Comparison of ENCODE assay signal across 20 cellular contexts in the genomic region with DNA sequence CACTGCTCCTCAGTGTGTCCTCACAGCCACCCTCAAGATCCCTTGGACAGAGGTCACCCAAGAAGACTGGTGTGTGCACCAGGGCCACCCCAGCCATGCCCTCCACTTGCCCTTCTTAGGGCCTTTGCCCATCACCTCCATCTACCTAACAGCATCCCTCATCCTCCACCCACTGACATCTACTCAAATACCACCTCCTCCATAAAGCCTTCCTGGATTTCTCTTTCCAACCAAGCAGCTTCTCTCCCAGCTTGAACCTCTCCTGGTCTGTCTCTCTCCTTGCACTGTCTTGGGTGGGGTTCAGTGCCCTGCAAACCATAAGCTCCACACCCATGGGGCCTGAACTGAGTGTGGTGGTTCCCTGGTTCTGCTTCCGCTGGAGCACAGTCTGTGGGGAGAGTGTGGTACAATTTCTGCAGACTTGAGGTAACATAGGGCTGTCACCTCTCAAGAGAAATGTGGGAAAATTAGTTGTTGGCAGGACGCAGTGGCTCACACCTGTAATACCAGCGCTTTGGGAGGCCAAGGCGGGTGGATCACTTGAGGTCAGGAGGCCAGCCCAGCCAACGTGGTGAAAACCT. TPM values are rescaled to one million over a fixed set of nuclear protein-coding genes. Genes with fewer than 3 reads are reported as not detected.
"Had no signal": no experiment of that assay in that cellular context is flagged by ENCODE, and none has a peak within 500 bp of the region (broad histone marks: within the 10 kb centered on the region; RNA-seq: fewer than 3 reads in every experiment).

No MANE protein-coding gene starts in this region.

- H3K4me1 ChIP-seq: esophagus squamous epithelium, gastroesophageal sphincter, left ventricle myocardium inferior, spleen, stomach had no signal

- H3K9me3 Mint-ChIP-seq: dendritic cell treated with granulocyte-macrophage colony-stimulating factor and Interleukin-4, amounts not matched to agents 40 ng/mL and 50 ng/mL, for 4 days; naive B cell; type B pancreatic cell had no signal

- H3K4me1 Mint-ChIP-seq: naive B cell had no signal

- H3K27me3 Mint-ChIP-seq: dendritic cell treated with granulocyte-macrophage colony-stimulating factor and Interleukin-4, amounts not matched to agents 40 ng/mL and 50 ng/mL, for 4 days; naive B cell; type B pancreatic cell had no signal

- H3K4me3 Mint-ChIP-seq: dendritic cell treated with granulocyte-macrophage colony-stimulating factor and Interleukin-4, amounts not matched to agents 40 ng/mL and 50 ng/mL, for 4 days; type B pancreatic cell had no signal

- H3K27ac ChIP-seq: esophagus squamous epithelium, gastroesophageal sphincter, left ventricle myocardium inferior, spleen, stomach had no signal

- H3K27me3 ChIP-seq: esophagus squamous epithelium, gastroesophageal sphincter, spleen, stomach had no signal

- ATAC-seq: gastroesophageal sphincter, sciatic nerve had no signal

- H3K9me3 ChIP-seq: esophagus squamous epithelium, gastroesophageal sphincter, left ventricle myocardium inferior, spleen, stomach had no signal

- H3K4me3 ChIP-seq: esophagus squamous epithelium, gastroesophageal sphincter, left ventricle myocardium inferior, lung, spleen, stomach had no signal

- H3K27ac Mint-ChIP-seq: dendritic cell treated with granulocyte-macrophage colony-stimulating factor and Interleukin-4, amounts not matched to agents 40 ng/mL and 50 ng/mL, for 4 days; type B pancreatic cell had no signal

- DNase-seq: esophagus squamous epithelium; glutamatergic neuron; left ventricle myocardium inferior; mesenchymal stem cell; midbrain; naive B cell; spleen; stimulated activated CD4-positive, alpha-beta T cell treated with anti-CD3 and anti-CD28 coated beads, Interleukin-2, amount 100 ng/mL, for 24 hours; stimulated activated CD4-positive, alpha-beta T cell treated with anti-CD3 and anti-CD28 coated beads, Interleukin-4, amount 100 ng/mL, for 4 hours; stimulated activated naive CD4-positive, alpha-beta T cell; stomach; substantia nigra had no signal

RNA-seq across cellular contexts. Expression of a gene that starts 55.4 kb away (rescaled TPM):
- total RNA-seq: epithelial cell of proximal tubule, left ventricle myocardium inferior, osteocyte, sciatic nerve, skeletal muscle tissue, stomach had no signal
